1 cellular context compared by ENCODE assay signal in genomic region chr6:31736026-31736767, GRCh38.
TF ChIP-seq lines count a peak whose summit lies in the region.

CLIC1 (minus strand) TSS chr6:31736530; CDS start chr6:31736300, 230 bp downstream.

TF ChIP-seq in SK-N-SH, 30 proteins besides CTCF, POLR2A, EP300 and RAD21 (continued from another document):
- TF ChIP-seq REST (IDR thresholded peaks at IDR 0.05; ENCODE audit: low read depth, low read length) (no peak), NRF1 (IDR thresholded peaks at IDR 0.05; ENCODE audit: low read depth, low read length) (no peak), RCOR1 (IDR thresholded peaks at IDR 0.05; ENCODE audit: low read length) (no peak), SIN3A (IDR thresholded peaks at IDR 0.05; ENCODE audit: borderline replicate concordance, low read depth, low read length) (peak; percentile 52; the same call in 1 of the 2 replicates), TCF12 (IDR thresholded peaks at IDR 0.05) (no peak), JUND (IDR thresholded peaks at IDR 0.05) (peak; percentile 73), USF2 (IDR thresholded peaks at IDR 0.05; ENCODE audit: borderline replicate concordance, low read depth, low read length) (no peak), CHD2 (IDR thresholded peaks at IDR 0.05; ENCODE audit: low read length, partially characterized antibody) (no peak)
TF ChIP-seq in SK-N-SH: peak in this region for 11.
